ENCODE assay signal across 9 cellular contexts in genomic region chr11:59172345-59173079, GRCh38. TPM values are rescaled to one million over a fixed set of nuclear protein-coding genes. Genes with fewer than 3 reads are reported as not detected.
DNase-seq lines count a peak whose midpoint lies in the region; ATAC-seq, FAIRE-seq and TF ChIP-seq lines count a peak whose summit lies in the region.
"Had no signal": no experiment of that assay in that cellular context is flagged by ENCODE, and none has a peak within 500 bp of the region (broad histone marks: within the 10 kb centered on the region; RNA-seq: fewer than 3 reads in every experiment).

No MANE protein-coding gene starts in this region.

- peaks cover 29% of the 10 kb centered on the region for H3K4me1 Mint-ChIP-seq in stimulated activated memory B cell treated with anti-CD40 and anti-IgM and Interleukin-4, amounts not matched to agents 10 μg/mL and 1 μg/mL and 100 μg/mL, for 72 hours

- no peaks in the 10 kb centered on the region for H3K27me3 Mint-ChIP-seq in stimulated activated memory B cell treated with anti-CD40 and anti-IgM and Interleukin-4, amounts not matched to agents 10 μg/mL and 1 μg/mL and 100 μg/mL, for 72 hours

- H3K4me1 ChIP-seq in NT2/D1 (ENCODE audit: insufficient read depth, insufficient read length) (peaks cover 9% of the 10 kb centered on the region), body of pancreas (peaks cover 25% of the 10 kb centered on the region), kidney (ENCODE audit: control insufficient read depth in 1 of 2, insufficient read depth in 1 of 2, low read depth in 1 of 2, low read length in 2 of 2) (peaks cover 8 to 24% of the 10 kb centered on the region in 2 donors)

- peak; percentile 42 for DNase-seq in NCI-H2227 (lab: John Stamatoyannopoulos, UW; ENCODE audit: unreplicated experiment)
- no peak for DNase-seq in NCI-H2227 treated with DMSO at 0.1 percent for 48 hours (lab: John Stamatoyannopoulos, UW)
- no peak for DNase-seq in NT2/D1 (ENCODE audit: low read depth, low spot score)
- DNase-seq in body of pancreas, result peak; percentile 22 to 36 (median 30)
- peak; percentile 83 for DNase-seq in kidney
- DNase-seq in GM19240 (ENCODE audit: insufficient read length, low spot score), result no peak

- WGBS in body of pancreas, 2 donors, result 1 to 2% methylated on average over 6 to 61 of the region's 70 CpGs

- H3K27me3 ChIP-seq in NT2/D1 (ENCODE audit: insufficient read depth, insufficient read length) (no peaks in the 10 kb centered on the region), body of pancreas (no peaks in the 10 kb centered on the region)

- H3K27ac Mint-ChIP-seq in stimulated activated memory B cell treated with anti-CD40 and anti-IgM and Interleukin-4, amounts not matched to agents 10 μg/mL and 1 μg/mL and 100 μg/mL, for 72 hours, result peak overlapping the region; percentile 78

- TF ChIP-seq CTCF in body of pancreas (IDR thresholded peaks at IDR 0.05) (no peak), kidney (IDR thresholded peaks at IDR 0.05; ENCODE audit: borderline replicate concordance, extremely low read depth, insufficient read depth) (no peak)

- no peaks in the 10 kb centered on the region for H3K9me3 ChIP-seq in NT2/D1 (ENCODE audit: insufficient read depth, low read length)
- H3K9me3 ChIP-seq in body of pancreas, result no peaks in the 10 kb centered on the region
- H3K9me3 ChIP-seq in kidney (ENCODE audit: control insufficient read depth in 1 of 2, low read length in 2 of 2), result no peaks in the 10 kb centered on the region

- H3K27ac ChIP-seq in body of pancreas (peak overlapping the region; percentile 30 to 85 (median 75)), kidney (ENCODE audit: low read depth in 2 of 2, low read length in 2 of 2) (peak overlapping the region; percentile 68 to 81)

- H3K4me3 Mint-ChIP-seq in stimulated activated memory B cell treated with anti-CD40 and anti-IgM and Interleukin-4, amounts not matched to agents 10 μg/mL and 1 μg/mL and 100 μg/mL, for 72 hours, result peak overlapping the region; percentile 83

- ATAC-seq in HG02610 (IDR thresholded peaks at IDR 0.05; ENCODE audit: unreplicated experiment) (peak; percentile 37), body of pancreas (peak; percentile 11)
- peak; percentile 66 for ATAC-seq in stimulated activated memory B cell treated with anti-CD40 and anti-IgM and Interleukin-4, amounts not matched to agents 10 μg/mL and 1 μg/mL and 100 μg/mL, for 72 hours

- H3K4me3 ChIP-seq in NT2/D1 (ENCODE audit: insufficient read length, low read depth), result peak overlapping the region; percentile 91
- H3K4me3 ChIP-seq in body of pancreas, result peak overlapping the region; percentile 37 to 60
- peak overlapping the region; percentile 73 to 77 for H3K4me3 ChIP-seq in kidney (ENCODE audit: low read length in 2 of 2)

- peaks cover 9% of the 10 kb centered on the region for H3K36me3 Mint-ChIP-seq in stimulated activated memory B cell treated with anti-CD40 and anti-IgM and Interleukin-4, amounts not matched to agents 10 μg/mL and 1 μg/mL and 100 μg/mL, for 72 hours

- no peak for FAIRE-seq in kidney (lab: Jason Lieb, UNC)

- H3K36me3 ChIP-seq in NT2/D1 (ENCODE audit: insufficient read depth, insufficient read length, low read length) (peaks cover 15% of the 10 kb centered on the region), body of pancreas (replicated peaks in 1 of 2; ENCODE audit: insufficient read depth in 1 of 2, low read depth in 2 of 2) (no peaks in the 10 kb centered on the region), kidney (ENCODE audit: control insufficient read depth in 1 of 2, insufficient read depth in 2 of 2, low read length in 2 of 2) (no peaks in the 10 kb centered on the region)

- peak in 1 of 3 donors; percentile 11 for TF ChIP-seq POLR2A in body of pancreas (IDR thresholded peaks at IDR 0.05)

- intact Hi-C loops in body of pancreas (cut with DNase I) (no loop called here), kidney (cut with DNase I) (loop anchor here (5.0 kb wide), 2 partner anchors 35 to 115 kb away; no protein-coding TSS in a partner anchor)

- peak overlapping the region; percentile 90 for H3K9ac ChIP-seq in NT2/D1 (ENCODE audit: insufficient read length, low read depth)
- peak overlapping the region; percentile 28 to 57 for H3K9ac ChIP-seq in kidney (ENCODE audit: low read length in 2 of 2)

- no peaks in the 10 kb centered on the region for H3K9me3 Mint-ChIP-seq in stimulated activated memory B cell treated with anti-CD40 and anti-IgM and Interleukin-4, amounts not matched to agents 10 μg/mL and 1 μg/mL and 100 μg/mL, for 72 hours

RNA-seq across cellular contexts. Expression of gene DTX4, which starts 0.6 kb away (rescaled TPM):
- 10 to 100 TPM in 1 of 2 donors, 1 to 10 TPM in 1; 9.6 to 10.4 TPM for total RNA-seq in body of pancreas
- total RNA-seq in kidney, result 21.8 TPM
- polyA plus RNA-seq in kidney (ENCODE audit: insufficient read depth, low read depth, low replicate concordance), result 7.2 TPM
- total RNA-seq: Daoy had no signal

RNA-seq across cellular contexts. Expression of gene FAM111A, which starts 29.9 kb away (rescaled TPM):
- total RNA-seq in body of pancreas, result 10 to 100 TPM; 17.4 to 43.8 TPM
- total RNA-seq in kidney, result 42.2 TPM
- polyA plus RNA-seq in kidney (ENCODE audit: insufficient read depth, low read depth, low replicate concordance), result 14.2 TPM

RNA-seq across cellular contexts. Expression of gene MPEG1, which starts 40.2 kb away (rescaled TPM):
- 1 to 10 TPM; 1.3 to 3.9 TPM for total RNA-seq in body of pancreas
- total RNA-seq in kidney, result 33.1 TPM
- polyA plus RNA-seq in kidney (ENCODE audit: insufficient read depth, low read depth, low replicate concordance), result 2.6 TPM
- total RNA-seq: Daoy had no signal

Comparison
In these comparisons a context has a peak if more than half of its experiments do, and no peak if none do; other contexts are left out.
1. DNase-seq: peak in NCI-H2227 (single experiment), body of pancreas (4 of 4) and kidney (single experiment); none in NCI-H2227 treated with DMSO at 0.1 percent for 48 hours (single experiment), NT2/D1 (single experiment) and GM19240 (single experiment).
2. ATAC-seq: peak in every context shown above with its lines; median percentile 66 in stimulated activated memory B cell treated with anti-CD40 and anti-IgM and Interleukin-4, amounts not matched to agents 10 μg/mL and 1 μg/mL and 100 μg/mL, for 72 hours; 37 in HG02610; 11 in body of pancreas.
3. Peak in every context shown above with its lines, with median percentiles within 50 percentile points of each other: H3K4me3 ChIP-seq.